ENCODE assay signal across 23 cellular contexts in the genomic region with DNA sequence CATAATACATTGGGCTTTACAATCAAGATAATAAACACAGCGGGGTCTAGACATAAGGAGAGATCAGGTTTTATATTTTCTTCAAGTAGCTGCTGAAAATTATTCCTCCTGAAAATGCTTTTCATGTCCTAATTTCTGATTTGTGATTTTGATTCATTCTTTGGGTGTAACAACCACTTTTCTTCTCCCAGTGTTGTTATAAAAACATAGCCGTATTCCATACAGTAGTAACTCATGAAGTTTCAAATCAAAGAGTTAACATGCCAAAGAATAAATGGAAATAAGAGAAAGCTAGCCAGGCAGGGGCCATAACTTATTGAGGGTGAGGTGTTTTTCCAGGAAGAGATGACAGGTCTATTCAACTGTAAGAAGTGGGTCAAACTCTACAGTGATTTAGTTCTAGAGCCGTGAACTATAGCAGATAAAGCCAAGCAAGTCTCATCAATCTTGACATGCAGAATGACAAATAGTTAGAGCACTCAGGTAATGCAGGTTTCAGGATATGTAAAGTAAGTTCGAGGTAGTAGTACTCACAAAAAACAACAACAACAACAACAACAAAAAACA.
"Had no signal": no experiment of that assay in that cellular context is flagged by ENCODE, and none has a peak within 500 bp of the region (broad histone marks: within the 10 kb centered on the region; RNA-seq: fewer than 3 reads in every experiment).

No MANE protein-coding gene starts in this region.

- ATAC-seq: K562 had no signal

- H3K36me3 ChIP-seq: SJSA1 had no signal

- H3K27ac ChIP-seq: HL-60, KMS-11, SJSA1, SK-N-MC had no signal

- H3K9ac ChIP-seq: KMS-11 had no signal

- H3K36me3 Mint-ChIP-seq: IgD-negative memory B cell had no signal

- DNase-seq: Kasumi-1, MM.1S, NCI-H1092 treated with DMSO at 0.1 percent for 48 hours, NCI-H146, NCI-H1694 treated with DMSO at 0.1 percent for 48 hours, NCI-H1930, NCI-H2081, NCI-H2107, NCI-H2227 treated with DMSO at 0.1 percent for 48 hours, NCI-H524 treated with DMSO at 0.1 percent for 48 hours, NCI-H69, NCI-H774, Right ventricle myocardium superior, RPMI8226, SIG-M5 had no signal

- H3K4me3 ChIP-seq: K562, SJSA1, SK-N-MC had no signal

- H3K27ac Mint-ChIP-seq: IgD-negative memory B cell had no signal

- FAIRE-seq: HTR-8/SVneo, K562, RCC 7860 had no signal

- H3K4me3 Mint-ChIP-seq: IgD-negative memory B cell had no signal

- H3K27me3 ChIP-seq: SJSA1 had no signal

- H3K27me3 Mint-ChIP-seq: IgD-negative memory B cell had no signal

- H3K4me1 ChIP-seq: SJSA1 had no signal

- H3K4me2 ChIP-seq: KMS-11 had no signal

- H3K9me3 Mint-ChIP-seq: IgD-negative memory B cell had no signal

- H3K9me3 ChIP-seq: SJSA1 had no signal

- H3K4me1 Mint-ChIP-seq: IgD-negative memory B cell had no signal
